Comparison of ENCODE assay signal across 7 cellular contexts in the genomic region with DNA sequence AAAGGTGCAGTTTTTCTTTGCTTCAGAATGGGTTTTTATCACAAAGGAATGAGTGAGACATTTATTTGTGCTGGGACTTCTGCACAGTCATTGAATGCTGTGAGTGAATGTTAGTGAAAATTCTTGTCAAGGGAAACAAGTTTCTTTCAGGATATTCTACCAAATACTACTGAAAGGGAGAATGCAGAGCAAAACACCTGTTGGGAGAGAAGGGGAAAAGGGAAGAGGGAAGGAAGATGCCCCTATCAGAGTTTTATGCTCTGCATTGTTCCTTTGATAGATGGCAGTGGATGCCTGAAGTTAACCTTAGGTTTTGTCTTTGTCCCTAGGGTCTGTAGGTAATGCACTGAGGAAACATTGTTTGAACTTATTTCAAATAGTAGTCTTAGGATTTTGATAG. TPM values are rescaled to one million over a fixed set of nuclear protein-coding genes. Genes with fewer than 3 reads are reported as not detected.
DNase-seq lines count a peak whose midpoint lies in the region; ATAC-seq lines count a peak whose summit lies in the region.
"Had no signal": no experiment of that assay in that cellular context is flagged by ENCODE, and none has a peak within 500 bp of the region (broad histone marks: within the 10 kb centered on the region; RNA-seq: fewer than 3 reads in every experiment).

No MANE protein-coding gene starts in this region.

- H3K36me3 ChIP-seq in subcutaneous abdominal adipose tissue (ENCODE audit: control insufficient read depth in 5 of 5, insufficient read depth in 5 of 5, low read length in 5 of 5): peaks cover 0 to 7% (median 0%) of the 10 kb centered on the region in 5 donors

- no peak for ATAC-seq in effector memory CD8-positive, alpha-beta T cell (replicated peaks)
- ATAC-seq in GM21825 (IDR thresholded peaks at IDR 0.05; ENCODE audit: unreplicated experiment) (no peak), HG03135 (IDR thresholded peaks at IDR 0.05; ENCODE audit: unreplicated experiment) (no peak)

- no peaks in the 10 kb centered on the region for H3K9me3 ChIP-seq in subcutaneous abdominal adipose tissue (ENCODE audit: control insufficient read depth in 5 of 5, low read length in 5 of 5)

- peak overlapping the region; percentile 57 for H3K4me3 Mint-ChIP-seq in activated naive CD4-positive, alpha-beta T cell treated with anti-CD3 and anti-CD28 coated beads for 36 hours
- H3K4me3 Mint-ChIP-seq in effector memory CD8-positive, alpha-beta T cell: peak overlapping the region; percentile 12 to 61

- no peaks in the 10 kb centered on the region for H3K27me3 ChIP-seq in subcutaneous abdominal adipose tissue (ENCODE audit: control insufficient read depth in 5 of 5, insufficient read depth in 4 of 5, low read length in 5 of 5)

- peak overlapping the region in 1 of 5 donors; percentile 29 for H3K4me3 ChIP-seq in subcutaneous abdominal adipose tissue (ENCODE audit: low read depth in 1 of 5, low read length in 5 of 5)

- DNase-seq in activated naive CD4-positive, alpha-beta T cell treated with anti-CD3 and anti-CD28 coated beads for 36 hours: no peak
- no peak for DNase-seq in activated naive CD4-positive, alpha-beta T cell treated with anti-CD3 and anti-CD28 coated beads, Interleukin-2, amount 50 U/mL, for 16 hours
- no peak for DNase-seq in effector memory CD8-positive, alpha-beta T cell
- DNase-seq: stimulated activated CD4-positive, alpha-beta T cell treated with anti-CD3 and anti-CD28 coated beads, Interleukin-2, amount 100 ng/mL, for 24 hours had no signal

- peaks cover 57% of the 10 kb centered on the region for H3K4me1 Mint-ChIP-seq in activated naive CD4-positive, alpha-beta T cell treated with anti-CD3 and anti-CD28 coated beads for 36 hours (ENCODE audit: low read depth)
- H3K4me1 Mint-ChIP-seq in effector memory CD8-positive, alpha-beta T cell (ENCODE audit: low read depth in 2 of 2): peaks cover 33 to 43% of the 10 kb centered on the region in 2 donors

- H3K36me3 Mint-ChIP-seq in activated naive CD4-positive, alpha-beta T cell treated with anti-CD3 and anti-CD28 coated beads for 36 hours (ENCODE audit: low read depth): peaks cover 27% of the 10 kb centered on the region
- peaks cover 70% of the 10 kb centered on the region for H3K36me3 Mint-ChIP-seq in effector memory CD8-positive, alpha-beta T cell (ENCODE audit: insufficient read depth)

- no peaks in the 10 kb centered on the region for H3K27me3 Mint-ChIP-seq in activated naive CD4-positive, alpha-beta T cell treated with anti-CD3 and anti-CD28 coated beads for 36 hours (ENCODE audit: low read depth)
- H3K27me3 Mint-ChIP-seq in effector memory CD8-positive, alpha-beta T cell: no peaks in the 10 kb centered on the region

- peaks cover 3 to 50% (median 47%) of the 10 kb centered on the region in 5 donors for H3K4me1 ChIP-seq in subcutaneous abdominal adipose tissue (ENCODE audit: control insufficient read depth in 5 of 5, insufficient read depth in 5 of 5, low read length in 5 of 5)

- CTCF ChIA-PET in activated naive CD4-positive, alpha-beta T cell treated with anti-CD3 and anti-CD28 coated beads for 36 hours (lab: Charles Lee): no interaction called here

- H3K9ac ChIP-seq in subcutaneous abdominal adipose tissue (ENCODE audit: low read length in 5 of 5): peak overlapping the region in 3 of 5 donors; percentile 21 to 91 (median 35)

- intact Hi-C loops in activated naive CD4-positive, alpha-beta T cell treated with anti-CD3 and anti-CD28 coated beads for 36 hours (cut with micrococcal nuclease): loop anchor here (5.0 to 10.0 kb wide), 3 partner anchors 175 to 1060 kb away; partner anchors contain the start of genes AATF and SYNRG

- H3K27ac ChIP-seq in subcutaneous abdominal adipose tissue (ENCODE audit: low read depth, low read length): peak overlapping the region; percentile 85

- no peaks in the 10 kb centered on the region for H3K9me3 Mint-ChIP-seq in activated naive CD4-positive, alpha-beta T cell treated with anti-CD3 and anti-CD28 coated beads for 36 hours
- no peaks in the 10 kb centered on the region for H3K9me3 Mint-ChIP-seq in effector memory CD8-positive, alpha-beta T cell

- H3K27ac Mint-ChIP-seq in activated naive CD4-positive, alpha-beta T cell treated with anti-CD3 and anti-CD28 coated beads for 36 hours: peak overlapping the region; percentile 94
- no peak overlapping the region for H3K27ac Mint-ChIP-seq in effector memory CD8-positive, alpha-beta T cell

RNA-seq across cellular contexts. Expression of gene GGNBP2, which starts 3.1 kb away (rescaled TPM):
- 10 to 100 TPM; 96.2 to 99.9 TPM for total RNA-seq in activated naive CD4-positive, alpha-beta T cell treated with anti-CD3 and anti-CD28 coated beads for 36 hours

RNA-seq across cellular contexts. Expression of gene PIGW, which starts 13.0 kb away (rescaled TPM):
- 10 to 100 TPM; 10.6 to 11.3 TPM for total RNA-seq in activated naive CD4-positive, alpha-beta T cell treated with anti-CD3 and anti-CD28 coated beads for 36 hours

RNA-seq across cellular contexts. Expression of gene MYO19, which starts 13.1 kb away (rescaled TPM):
- 100 to 1,000 TPM in 1 of 2 experiments, 10 to 100 TPM in 1; 99.6 to 107 TPM for total RNA-seq in activated naive CD4-positive, alpha-beta T cell treated with anti-CD3 and anti-CD28 coated beads for 36 hours

RNA-seq across cellular contexts. Expression of gene DHRS11, which starts 43.9 kb away (rescaled TPM):
- total RNA-seq in activated naive CD4-positive, alpha-beta T cell treated with anti-CD3 and anti-CD28 coated beads for 36 hours: 1 to 10 TPM; 8.4 to 9.8 TPM

RNA-seq across cellular contexts. Expression of gene MRM1, which starts 53.6 kb away (rescaled TPM):
- total RNA-seq in activated naive CD4-positive, alpha-beta T cell treated with anti-CD3 and anti-CD28 coated beads for 36 hours: 10 to 100 TPM; 11.0 to 11.3 TPM
